In genomic region chr14:84670801-84671200, GRCh38 we compare ENCODE assay signal across 21 cellular contexts.
A peak's percentile ranks its signal among the peaks of the same experiment; 100 is the strongest.
DNase-seq lines count a peak whose midpoint lies in the region; ATAC-seq and TF ChIP-seq lines count a peak whose summit lies in the region.
"Had no signal": no experiment of that assay in that cellular context is flagged by ENCODE, and none has a peak within 500 bp of the region (broad histone marks: within the 10 kb centered on the region; RNA-seq: fewer than 3 reads in every experiment).

No MANE protein-coding gene starts in this region.

- H3K4me3 Mint-ChIP-seq in progenitor cell of endocrine pancreas (ENCODE audit: low read depth): no peak overlapping the region
- H3K4me3 Mint-ChIP-seq: B cell; CD4-positive, CD25-positive, alpha-beta regulatory T cell; CD8-positive, alpha-beta T cell had no signal

- peak; percentile 85 for DNase-seq in adipocyte (ENCODE audit: low read depth)
- DNase-seq in fibroblast of gingiva (ENCODE audit: low read depth): peak; percentile 12
- DNase-seq in fibroblast of the conjunctiva (ENCODE audit: low read depth): peak; percentile 20
- DNase-seq in progenitor cell of endocrine pancreas (ENCODE audit: low spot score, unreplicated experiment): no peak
- no peak for DNase-seq in middle frontal gyrus (ENCODE audit: extremely low spot score, low spot score)
- no peak for DNase-seq in ovary
- DNase-seq in KG1 (lab: John Stamatoyannopoulos, UW): no peak
- DNase-seq: Caco-2; CD4-positive, CD25-positive, alpha-beta regulatory T cell; CD8-positive, alpha-beta T cell; DMS153; DMS79; EL; GDM1; GOT3 had no signal

- ATAC-seq in HG02759 (IDR thresholded peaks at IDR 0.05; ENCODE audit: unreplicated experiment): no peak
- ATAC-seq: CD8-positive, alpha-beta T cell had no signal

- H3K9me3 ChIP-seq in adipocyte (ENCODE audit: control insufficient read depth, low read length): no peaks in the 10 kb centered on the region
- no peaks in the 10 kb centered on the region for H3K9me3 ChIP-seq in ovary
- H3K9me3 ChIP-seq: Caco-2, HAP-1 had no signal

- H3K4me1 ChIP-seq in adipocyte (ENCODE audit: control insufficient read depth, insufficient read depth, low read length) (peaks cover 9% of the 10 kb centered on the region), ovary (ENCODE audit: insufficient read depth) (no peaks in the 10 kb centered on the region)
- H3K4me1 ChIP-seq: BLaER1, Caco-2, HAP-1 had no signal

- no peaks in the 10 kb centered on the region for H3K27me3 ChIP-seq in adipocyte (replicated peaks; ENCODE audit: control insufficient read depth, insufficient read depth, low read length)
- H3K27me3 ChIP-seq in ovary: no peaks in the 10 kb centered on the region
- H3K27me3 ChIP-seq: BLaER1 had no signal

- H3K36me3 ChIP-seq in adipocyte (ENCODE audit: control insufficient read depth, insufficient read depth, low read length, severe bottlenecking) (no peaks in the 10 kb centered on the region), ovary (no peaks in the 10 kb centered on the region)
- H3K36me3 ChIP-seq: BLaER1, HAP-1 had no signal

- H3K27me3 Mint-ChIP-seq in progenitor cell of endocrine pancreas: no peaks in the 10 kb centered on the region
- H3K27me3 Mint-ChIP-seq: B cell; CD4-positive, CD25-positive, alpha-beta regulatory T cell had no signal

- no peaks in the 10 kb centered on the region for H3K36me3 Mint-ChIP-seq in progenitor cell of endocrine pancreas (ENCODE audit: insufficient read depth)
- H3K36me3 Mint-ChIP-seq: CD4-positive, CD25-positive, alpha-beta regulatory T cell; CD8-positive, alpha-beta T cell had no signal

- no peak for TF ChIP-seq POLR2A in ovary (IDR thresholded peaks at IDR 0.05)

- intact Hi-C loops in ovary (cut with DNase I): no loop called here

- no peak overlapping the region for H3K27ac ChIP-seq in ovary
- H3K27ac ChIP-seq: 22Rv1, BLaER1, C4-2B had no signal

- no peak for TF ChIP-seq CTCF in progenitor cell of endocrine pancreas (IDR thresholded peaks at IDR 0.05; ENCODE audit: unreplicated experiment)
- TF ChIP-seq CTCF in ovary (IDR thresholded peaks at IDR 0.05): no peak

- H3K4me3 ChIP-seq in adipocyte (ENCODE audit: low read length): no peak overlapping the region
- no peak overlapping the region for H3K4me3 ChIP-seq in ovary
- H3K4me3 ChIP-seq: BLaER1, HAP-1 had no signal

- H3K4me1 Mint-ChIP-seq in progenitor cell of endocrine pancreas (ENCODE audit: low read depth): peaks cover 18% of the 10 kb centered on the region
- H3K4me1 Mint-ChIP-seq: B cell; CD4-positive, CD25-positive, alpha-beta regulatory T cell had no signal

- H3K27ac Mint-ChIP-seq in progenitor cell of endocrine pancreas: peak overlapping the region; percentile 55
- H3K27ac Mint-ChIP-seq: B cell; CD4-positive, CD25-positive, alpha-beta regulatory T cell; CD8-positive, alpha-beta T cell had no signal

- H3K9ac ChIP-seq in adipocyte (ENCODE audit: low read length): no peak overlapping the region
- H3K9ac ChIP-seq: BLaER1 had no signal

- peaks cover 3% of the 10 kb centered on the region for H3K9me3 Mint-ChIP-seq in progenitor cell of endocrine pancreas (ENCODE audit: low read depth)

- no peak for TF ChIP-seq EP300 in ovary (IDR thresholded peaks at IDR 0.05)

Comparison
In these comparisons a context has a peak if more than half of its experiments do, and no peak if none do; other contexts are left out.
1. DNase-seq: peak in adipocyte (single experiment), fibroblast of gingiva (single experiment) and fibroblast of the conjunctiva (single experiment); none in progenitor cell of endocrine pancreas (single experiment), middle frontal gyrus (single experiment), ovary (0 of 5) and KG1 (single experiment).